In genomic region chr13:41812237-41812636, GRCh38 we compare ENCODE assay signal across 1 cellular context.
TF ChIP-seq lines count a peak whose summit lies in the region.

No MANE protein-coding gene starts in this region.

TF ChIP-seq in IMR-90, 13 proteins besides CTCF, POLR2A, EP300 and RAD21:
- no peak for TF ChIP-seq CHD1 (IDR thresholded peaks at IDR 0.05; ENCODE audit: low read depth, low read length)
- no peak for TF ChIP-seq CEBPB (IDR thresholded peaks at IDR 0.05; ENCODE audit: low read depth, low read length)
- TF ChIP-seq SMC3 (IDR thresholded peaks at IDR 0.05; ENCODE audit: low read depth, low read length) = no peak
- no peak for TF ChIP-seq RCOR1 (IDR thresholded peaks at IDR 0.05; ENCODE audit: insufficient replicate concordance, low read length)
- no peak for TF ChIP-seq RFX5 (IDR thresholded peaks at IDR 0.05; ENCODE audit: low read depth, low read length)
- no peak for TF ChIP-seq MXI1 (IDR thresholded peaks at IDR 0.05; ENCODE audit: borderline replicate concordance, low read depth, low read length)
- TF ChIP-seq ELK1 (IDR thresholded peaks at IDR 0.05; ENCODE audit: borderline replicate concordance, low read depth, low read length) = no peak
- TF ChIP-seq FOS (IDR thresholded peaks at IDR 0.05; ENCODE audit: low read depth, low read length) = no peak
- TF ChIP-seq NFE2L2 (IDR thresholded peaks at IDR 0.05; ENCODE audit: low read depth, low read length) = no peak
